In genomic region chr2:218856168-218856895, GRCh38 we compare ENCODE assay signal across 1 cellular context.
TF ChIP-seq lines count a peak whose summit lies in the region.

No MANE protein-coding gene starts in this region.

TF ChIP-seq in H1, 55 proteins besides CTCF, POLR2A, EP300 and RAD21 (continued from another document):
- TF ChIP-seq RNF2 (IDR thresholded peaks at IDR 0.05; ENCODE audit: borderline replicate concordance, low read depth, low read length, missing control alignments, poor library complexity, severe bottlenecking) = peak; percentile 32
